1 cellular context compared by ENCODE assay signal in genomic region chr17:75854111-75854748, GRCh38.
A peak's percentile ranks its signal among the peaks of the same experiment; 100 is the strongest.
TF ChIP-seq lines count a peak whose summit lies in the region.

No MANE protein-coding gene starts in this region.

TF ChIP-seq in K562, 482 proteins besides CTCF, POLR2A, EP300 and RAD21:
- peak; percentile 60 for TF ChIP-seq ZNF316 (IDR thresholded peaks at IDR 0.05)
- TF ChIP-seq, protein P1, sequence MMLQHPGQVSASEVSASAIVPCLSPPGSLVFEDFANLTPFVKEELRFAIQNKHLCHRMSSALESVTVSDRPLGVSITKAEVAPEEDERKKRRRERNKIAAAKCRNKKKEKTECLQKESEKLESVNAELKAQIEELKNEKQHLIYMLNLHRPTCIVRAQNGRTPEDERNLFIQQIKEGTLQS (IDR thresholded peaks at IDR 0.05): peak; percentile 66
- TF ChIP-seq, protein P1 (CRISPR knock-in tag; conservative IDR thresholded peaks at IDR 0.05): no peak
- 0 out of 2 replicates have a peak, but pooled peaks have one; percentile 23 for TF ChIP-seq MAFG (tag; conservative IDR thresholded peaks at IDR 0.05)
- peak; percentile 18; the same call in 1 of the 2 replicates for TF ChIP-seq PML (IDR thresholded peaks at IDR 0.05; ENCODE audit: low read length)
- TF ChIP-seq NFE2 (IDR thresholded peaks at IDR 0.05; ENCODE audit: low read depth): peak; percentile 32; the same call in 1 of the 2 replicates
- no peak for TF ChIP-seq E2F8 (IDR thresholded peaks at IDR 0.05; ENCODE audit: low read depth, partially characterized antibody)
- no peak for TF ChIP-seq ZC3H4 (CRISPR knock-in tag; IDR thresholded peaks at IDR 0.05; ENCODE audit: borderline replicate concordance)
- no peak for TF ChIP-seq ZBTB7A (IDR thresholded peaks at IDR 0.05; ENCODE audit: borderline replicate concordance, control insufficient read depth, low read depth, low read length)
- TF ChIP-seq ZNF589 (CRISPR knock-in tag; IDR thresholded peaks at IDR 0.05; ENCODE audit: low read depth): peak; percentile 16; the same call in 1 of the 2 replicates
- TF ChIP-seq JUND (IDR thresholded peaks at IDR 0.05; ENCODE audit: borderline replicate concordance, low read depth, low read length): peak; percentile 34; the same call in 1 of the 2 replicates
- TF ChIP-seq JUND (tag; IDR thresholded peaks at IDR 0.05; ENCODE audit: borderline replicate concordance, low read depth, low read length): no peak
- TF ChIP-seq C11orf30 (IDR thresholded peaks at IDR 0.05; ENCODE audit: low read depth): peak; percentile 74
- TF ChIP-seq, protein P2, sequence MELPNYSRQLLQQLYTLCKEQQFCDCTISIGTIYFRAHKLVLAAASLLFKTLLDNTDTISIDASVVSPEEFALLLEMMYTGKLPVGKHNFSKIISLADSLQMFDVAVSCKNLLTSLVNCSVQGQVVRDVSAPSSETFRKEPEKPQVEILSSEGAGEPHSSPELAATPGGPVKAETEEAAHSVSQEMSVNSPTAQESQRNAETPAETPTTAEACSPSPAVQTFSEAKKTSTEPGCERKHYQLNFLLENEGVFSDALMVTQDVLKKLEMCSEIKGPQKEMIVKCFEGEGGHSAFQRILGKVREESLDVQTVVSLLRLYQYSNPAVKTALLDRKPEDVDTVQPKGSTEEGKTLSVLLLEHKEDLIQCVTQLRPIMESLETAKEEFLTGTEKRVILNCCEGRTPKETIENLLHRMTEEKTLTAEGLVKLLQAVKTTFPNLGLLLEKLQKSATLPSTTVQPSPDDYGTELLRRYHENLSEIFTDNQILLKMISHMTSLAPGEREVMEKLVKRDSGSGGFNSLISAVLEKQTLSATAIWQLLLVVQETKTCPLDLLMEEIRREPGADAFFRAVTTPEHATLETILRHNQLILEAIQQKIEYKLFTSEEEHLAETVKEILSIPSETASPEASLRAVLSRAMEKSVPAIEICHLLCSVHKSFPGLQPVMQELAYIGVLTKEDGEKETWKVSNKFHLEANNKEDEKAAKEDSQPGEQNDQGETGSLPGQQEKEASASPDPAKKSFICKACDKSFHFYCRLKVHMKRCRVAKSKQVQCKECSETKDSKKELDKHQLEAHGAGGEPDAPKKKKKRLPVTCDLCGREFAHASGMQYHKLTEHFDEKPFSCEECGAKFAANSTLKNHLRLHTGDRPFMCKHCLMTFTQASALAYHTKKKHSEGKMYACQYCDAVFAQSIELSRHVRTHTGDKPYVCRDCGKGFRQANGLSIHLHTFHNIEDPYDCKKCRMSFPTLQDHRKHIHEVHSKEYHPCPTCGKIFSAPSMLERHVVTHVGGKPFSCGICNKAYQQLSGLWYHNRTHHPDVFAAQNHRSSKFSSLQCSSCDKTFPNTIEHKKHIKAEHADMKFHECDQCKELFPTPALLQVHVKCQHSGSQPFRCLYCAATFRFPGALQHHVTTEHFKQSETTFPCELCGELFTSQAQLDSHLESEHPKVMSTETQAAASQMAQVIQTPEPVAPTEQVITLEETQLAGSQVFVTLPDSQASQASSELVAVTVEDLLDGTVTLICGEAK (IDR thresholded peaks at IDR 0.05): peak; percentile 40; the same call in 1 of the 2 replicates
- TF ChIP-seq, protein P2 (CRISPR knock-in tag; IDR thresholded peaks at IDR 0.05): no peak
- peak; percentile 40 for TF ChIP-seq KDM5B (IDR thresholded peaks at IDR 0.05; ENCODE audit: insufficient replicate concordance, low read depth, low read length)
- 0 out of 2 replicates have a peak, but pooled peaks have one; percentile 14 for TF ChIP-seq ARID1B (IDR thresholded peaks at IDR 0.05)
- no peak for TF ChIP-seq SRSF7 (optimal IDR thresholded peaks at IDR 0.05; ENCODE audit: low read depth, low read length)
- no peak for TF ChIP-seq FOXJ3 (CRISPR knock-in tag; IDR thresholded peaks at IDR 0.05)
- TF ChIP-seq ZBTB9 (CRISPR knock-in tag; IDR thresholded peaks at IDR 0.05): 0 out of 2 replicates have a peak, but pooled peaks have one; percentile 10
- peak; percentile 69 for TF ChIP-seq FOSL1 (tag; conservative IDR thresholded peaks at IDR 0.05)
